ENCODE assay signal across 12 cellular contexts in genomic region chr4:158873795-158874359, GRCh38.
A peak's percentile ranks its signal among the peaks of the same experiment; 100 is the strongest.
DNase-seq lines count a peak whose midpoint lies in the region; ATAC-seq and TF ChIP-seq lines count a peak whose summit lies in the region.
"Had no signal": no experiment of that assay in that cellular context is flagged by ENCODE, and none has a peak within 500 bp of the region (broad histone marks: within the 10 kb centered on the region; RNA-seq: fewer than 3 reads in every experiment).

No MANE protein-coding gene starts in this region.

- H3K27me3 ChIP-seq in gastroesophageal sphincter = no peaks in the 10 kb centered on the region
- H3K27me3 ChIP-seq in thoracic aorta (replicated peaks; ENCODE audit: insufficient read depth) = no peaks in the 10 kb centered on the region

- CTCF ChIA-PET in activated CD8-positive, alpha-beta T cell treated with anti-CD3 and anti-CD28 coated beads, Interleukin-2, amount 10 ng/mL, durations not matched to agents 7 days and 5 days (lab: Charles Lee) = interaction anchor here (1.9 kb wide), 1 partner anchor 22 kb away, joined by 6 read pairs; no protein-coding TSS in a partner anchor

- in situ Hi-C loops in KBM-7 (cut with MboI; ENCODE audit: low pct_unique_long_range_greater_than_20kb, low sequenced_read_pairs) = loop anchor here (25.0 kb wide), 2 partner anchors 288 to 563 kb away; no protein-coding TSS in a partner anchor

- peak overlapping the region; percentile 62 to 66 for H3K27ac Mint-ChIP-seq in activated naive CD4-positive, alpha-beta T cell treated with anti-CD3 and anti-CD28 coated beads, Interleukin-2, amount 50 U/mL, for 72 hours
- no peak overlapping the region for H3K27ac Mint-ChIP-seq in activated CD8-positive, alpha-beta T cell treated with anti-CD3 and anti-CD28 coated beads, Interleukin-2, amount 10 ng/mL, durations not matched to agents 7 days and 5 days

- TF ChIP-seq EP300 in gastroesophageal sphincter (IDR thresholded peaks at IDR 0.05) = no peak

- H3K4me3 ChIP-seq in gastroesophageal sphincter (no peak overlapping the region), thoracic aorta (peak overlapping the region; percentile 10)

- peak; percentile 41 to 85 for ATAC-seq in activated naive CD4-positive, alpha-beta T cell treated with anti-CD3 and anti-CD28 coated beads, Interleukin-2, amount 50 U/mL, for 72 hours
- ATAC-seq in activated CD8-positive, alpha-beta T cell treated with anti-CD3 and anti-CD28 coated beads, Interleukin-2, amount 10 ng/mL, durations not matched to agents 7 days and 5 days = peak; percentile 80
- ATAC-seq in gastroesophageal sphincter (peak; percentile 48), thoracic aorta (ENCODE audit: insufficient number of reproducible peaks, low FRiP score, low read depth) (peak; percentile 72)

- peaks cover 11% of the 10 kb centered on the region for H3K4me1 Mint-ChIP-seq in activated CD8-positive, alpha-beta T cell treated with anti-CD3 and anti-CD28 coated beads, Interleukin-2, amount 10 ng/mL, durations not matched to agents 7 days and 5 days (ENCODE audit: low read depth)

- no peak for DNase-seq in activated naive CD4-positive, alpha-beta T cell treated with anti-CD3 and anti-CD28 coated beads, Interleukin-2, amount 50 U/mL, for 72 hours (ENCODE audit: low spot score in 2 of 2)
- no peak for DNase-seq in activated naive CD4-positive, alpha-beta T cell treated with anti-CD3 and anti-CD28 coated beads, Interleukin-2, amount 50 U/mL, for 16 hours
- DNase-seq in activated CD8-positive, alpha-beta T cell treated with anti-CD3 and anti-CD28 coated beads, Interleukin-2, amount 10 ng/mL, durations not matched to agents 7 days and 5 days = peak; percentile 55
- no peak for DNase-seq in thoracic aorta (ENCODE audit: low spot score)
- DNase-seq in islet precursor cell = no peak
- DNase-seq in KBM-7 = no peak
- no peak for DNase-seq in UCSD-AML1 (lab: John Stamatoyannopoulos, UW; ENCODE audit: unreplicated experiment)
- DNase-seq: activated gamma-delta T cell; NCI-H1092 treated with DMSO at 0.1 percent for 48 hours; stimulated activated naive CD4-positive, alpha-beta T cell treated with Interleukin-2 at 50 U/mL for 16 hours had no signal

- H3K9me3 Mint-ChIP-seq in activated naive CD4-positive, alpha-beta T cell treated with anti-CD3 and anti-CD28 coated beads, Interleukin-2, amount 50 U/mL, for 72 hours = peaks cover 0 to 6% of the 10 kb centered on the region in 2 donors
- peaks cover 6% of the 10 kb centered on the region for H3K9me3 Mint-ChIP-seq in activated CD8-positive, alpha-beta T cell treated with anti-CD3 and anti-CD28 coated beads, Interleukin-2, amount 10 ng/mL, durations not matched to agents 7 days and 5 days (ENCODE audit: insufficient read depth)

- H3K27me3 Mint-ChIP-seq in activated CD8-positive, alpha-beta T cell treated with anti-CD3 and anti-CD28 coated beads, Interleukin-2, amount 10 ng/mL, durations not matched to agents 7 days and 5 days (ENCODE audit: low read depth) = no peaks in the 10 kb centered on the region

- TF ChIP-seq CTCF in gastroesophageal sphincter (IDR thresholded peaks at IDR 0.05) = no peak
- TF ChIP-seq CTCF in thoracic aorta (IDR thresholded peaks at IDR 0.05) = no peak

- H3K9me3 ChIP-seq in gastroesophageal sphincter (no peaks in the 10 kb centered on the region), thoracic aorta (no peaks in the 10 kb centered on the region)

- H3K4me3 Mint-ChIP-seq in activated CD8-positive, alpha-beta T cell treated with anti-CD3 and anti-CD28 coated beads, Interleukin-2, amount 10 ng/mL, durations not matched to agents 7 days and 5 days = no peak overlapping the region
- H3K4me3 Mint-ChIP-seq: CD14-positive monocyte had no signal

- 40 to 70% methylated on average over 4 of the region's 4 CpGs for WGBS in gastroesophageal sphincter (ENCODE audit: low coverage in 1 of 2), 2 donors

- H3K27ac ChIP-seq in gastroesophageal sphincter (peak overlapping the region in 2 of 4 donors; percentile 9 to 47), thoracic aorta (peak overlapping the region; percentile 47 to 56)

- H3K36me3 ChIP-seq in gastroesophageal sphincter (peaks cover 0 to 60% of the 10 kb centered on the region in 2 donors), thoracic aorta (peaks cover 10% of the 10 kb centered on the region)

- POLR2A ChIA-PET in activated CD8-positive, alpha-beta T cell treated with anti-CD3 and anti-CD28 coated beads, Interleukin-2, amount 10 ng/mL, durations not matched to agents 7 days and 5 days (lab: Charles Lee) = no interaction called here

- no peak for TF ChIP-seq POLR2A in gastroesophageal sphincter (IDR thresholded peaks at IDR 0.05)

- H3K36me3 Mint-ChIP-seq in activated naive CD4-positive, alpha-beta T cell treated with anti-CD3 and anti-CD28 coated beads, Interleukin-2, amount 50 U/mL, for 72 hours = peaks cover 26 to 30% of the 10 kb centered on the region in 2 donors
- H3K36me3 Mint-ChIP-seq in activated CD8-positive, alpha-beta T cell treated with anti-CD3 and anti-CD28 coated beads, Interleukin-2, amount 10 ng/mL, durations not matched to agents 7 days and 5 days (ENCODE audit: low read depth) = peaks cover 38% of the 10 kb centered on the region

- H3K4me1 ChIP-seq in gastroesophageal sphincter = peaks cover 0 to 25% (median 0%) of the 10 kb centered on the region in 3 donors
- peaks cover 28 to 58% of the 10 kb centered on the region in 2 donors for H3K4me1 ChIP-seq in thoracic aorta (ENCODE audit: control insufficient read depth in 1 of 2, low read depth in 2 of 2)
